10 cellular contexts compared by ENCODE assay signal in the genomic region with DNA sequence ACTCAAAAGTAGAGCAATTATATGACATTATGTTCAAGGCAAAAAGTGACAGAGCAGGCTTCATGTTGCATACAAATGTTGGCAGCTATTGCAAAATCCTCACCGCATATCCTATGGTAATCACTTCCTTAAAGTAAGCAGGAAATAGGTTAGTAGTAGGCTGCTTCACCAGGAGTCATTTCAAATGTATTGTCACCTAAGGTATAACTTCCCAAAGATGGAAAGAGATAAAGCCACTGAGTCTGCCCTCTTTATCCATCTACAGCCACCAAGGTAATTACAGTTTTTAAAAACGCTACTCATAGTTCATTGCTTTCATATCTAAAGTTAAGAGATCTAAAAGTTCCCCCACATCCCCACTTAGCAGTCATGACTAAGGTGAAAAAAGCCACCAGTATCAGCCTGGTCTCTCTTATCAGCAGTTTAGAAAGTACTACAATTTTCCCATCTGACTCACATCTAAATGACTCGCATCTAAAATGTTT. TPM values are rescaled to one million over a fixed set of nuclear protein-coding genes. Genes with fewer than 3 reads are reported as not detected.
DNase-seq lines count a peak whose midpoint lies in the region; ATAC-seq and TF ChIP-seq lines count a peak whose summit lies in the region.
"Had no signal": no experiment of that assay in that cellular context is flagged by ENCODE, and none has a peak within 500 bp of the region (broad histone marks: within the 10 kb centered on the region; RNA-seq: fewer than 3 reads in every experiment).

No MANE protein-coding gene starts in this region.

- peaks cover 5% of the 10 kb centered on the region for H3K9me3 Mint-ChIP-seq in activated CD4-positive, alpha-beta T cell treated with anti-CD3 and anti-CD28 coated beads, Interleukin-2, amount 10 ng/mL, durations not matched to agents 24 days and 14 days

- intact Hi-C loops in activated CD4-positive, alpha-beta T cell treated with anti-CD3 and anti-CD28 coated beads, Interleukin-2, amount 10 ng/mL, durations not matched to agents 24 days and 14 days (cut with micrococcal nuclease): loop anchor here (1.0 kb wide), 1 partner anchor 51 kb away; no protein-coding TSS in a partner anchor
- intact Hi-C loops in ovary (cut with DNase I): no loop called here

- no peak overlapping the region for H3K4me3 Mint-ChIP-seq in activated CD4-positive, alpha-beta T cell treated with anti-CD3 and anti-CD28 coated beads, Interleukin-2, amount 10 ng/mL, durations not matched to agents 24 days and 14 days
- H3K4me3 Mint-ChIP-seq: CD4-positive, CD25-positive, alpha-beta regulatory T cell had no signal

- peak; percentile 69 for ATAC-seq in HG03025 (IDR thresholded peaks at IDR 0.05; ENCODE audit: low FRiP score, unreplicated experiment)

- peaks cover 5% of the 10 kb centered on the region for H3K4me1 ChIP-seq in ovary (ENCODE audit: insufficient read depth)

- H3K4me1 Mint-ChIP-seq in activated CD4-positive, alpha-beta T cell treated with anti-CD3 and anti-CD28 coated beads, Interleukin-2, amount 10 ng/mL, durations not matched to agents 24 days and 14 days: peaks cover 14% of the 10 kb centered on the region
- H3K4me1 Mint-ChIP-seq: CD4-positive, CD25-positive, alpha-beta regulatory T cell had no signal

- peaks cover 12% of the 10 kb centered on the region for H3K27me3 Mint-ChIP-seq in activated CD4-positive, alpha-beta T cell treated with anti-CD3 and anti-CD28 coated beads, Interleukin-2, amount 10 ng/mL, durations not matched to agents 24 days and 14 days

- H3K27ac ChIP-seq in ovary: no peak overlapping the region

- 38 to 46% (median 41%) methylated on average over 3 of the region's 3 CpGs for WGBS in ovary, 3 donors

- TF ChIP-seq CTCF in ovary (IDR thresholded peaks at IDR 0.05): no peak

- peak overlapping the region; percentile 59 for H3K27ac Mint-ChIP-seq in activated CD4-positive, alpha-beta T cell treated with anti-CD3 and anti-CD28 coated beads, Interleukin-2, amount 10 ng/mL, durations not matched to agents 24 days and 14 days
- H3K27ac Mint-ChIP-seq: CD4-positive, CD25-positive, alpha-beta regulatory T cell had no signal

- no peak for DNase-seq in activated CD4-positive, alpha-beta T cell treated with anti-CD3 and anti-CD28 coated beads, Interleukin-2, amount 10 ng/mL, durations not matched to agents 24 days and 14 days
- DNase-seq in activated CD4-positive, alpha-beta T cell treated with anti-CD3 and anti-CD28 coated beads, Interleukin-2, amount 50 U/mL, for 1 hour: no peak
- DNase-seq in NOMO-1 treated with dmso at 0.1 percent for 144 hours (lab: John Stamatoyannopoulos, UW; ENCODE audit: unreplicated experiment) (peak; percentile 67), hepatic stellate cell (ENCODE audit: low spot score) (peak; percentile 32), ovary (no peak), H7 (no peak), T-helper 9 cell (no peak)
- DNase-seq: CD4-positive, CD25-positive, alpha-beta regulatory T cell had no signal

- TF ChIP-seq EP300 in ovary (IDR thresholded peaks at IDR 0.05): no peak

- no peaks in the 10 kb centered on the region for H3K36me3 Mint-ChIP-seq in activated CD4-positive, alpha-beta T cell treated with anti-CD3 and anti-CD28 coated beads, Interleukin-2, amount 10 ng/mL, durations not matched to agents 24 days and 14 days (ENCODE audit: low read depth)
- H3K36me3 Mint-ChIP-seq: CD4-positive, CD25-positive, alpha-beta regulatory T cell had no signal

- no peaks in the 10 kb centered on the region for H3K36me3 ChIP-seq in ovary
- no peaks in the 10 kb centered on the region; the same call in none of the 2 replicates for H3K36me3 ChIP-seq in H7 (replicated peaks; ENCODE audit: control insufficient read depth, insufficient read depth, low read length)

- H3K4me3 ChIP-seq in ovary: no peak overlapping the region
- H3K4me3 ChIP-seq in H7 (ENCODE audit: insufficient read depth, low read depth, low read length): no peak overlapping the region
- H3K4me3 ChIP-seq: skin epidermis had no signal

- no peak for TF ChIP-seq POLR2A in ovary (IDR thresholded peaks at IDR 0.05)

- H3K27me3 ChIP-seq in ovary: no peaks in the 10 kb centered on the region
- H3K27me3 ChIP-seq in H7 (ENCODE audit: control insufficient read depth, insufficient read depth, low read length): no peaks in the 10 kb centered on the region

- H3K9me3 ChIP-seq in ovary: no peaks in the 10 kb centered on the region

RNA-seq across cellular contexts. Expression of a gene that starts 31.6 kb away (rescaled TPM):
- total RNA-seq in activated CD4-positive, alpha-beta T cell treated with anti-CD3 and anti-CD28 coated beads, Interleukin-2, amount 10 ng/mL, durations not matched to agents 24 days and 14 days: not detected in 2 replicates
- total RNA-seq in ovary: not detected
- not detected for polyA plus RNA-seq in ovary
- total RNA-seq in H7 (2014; rRNA removed; shearing (Covaris generic)): not detected in 2 replicates
- total RNA-seq: CD4-positive, CD25-positive, alpha-beta regulatory T cell had no signal
- polyA plus RNA-seq: CD4-positive, CD25-positive, alpha-beta regulatory T cell had no signal

Comparison
In these comparisons a context has a peak if more than half of its experiments do, and no peak if none do; other contexts are left out.
1. DNase-seq: peak in NOMO-1 treated with dmso at 0.1 percent for 144 hours (single experiment) and hepatic stellate cell (single experiment); none in activated CD4-positive, alpha-beta T cell treated with anti-CD3 and anti-CD28 coated beads, Interleukin-2, amount 10 ng/mL, durations not matched to agents 24 days and 14 days (single experiment), activated CD4-positive, alpha-beta T cell treated with anti-CD3 and anti-CD28 coated beads, Interleukin-2, amount 50 U/mL, for 1 hour (single experiment), ovary (0 of 5), H7 (single experiment) and T-helper 9 cell (single experiment).